ENCODE assay signal across 20 cellular contexts in genomic region chr6:54308240-54308639, GRCh38. TPM values are rescaled to one million over a fixed set of nuclear protein-coding genes. Genes with fewer than 3 reads are reported as not detected.
DNase-seq lines count a peak whose midpoint lies in the region; ATAC-seq lines count a peak whose summit lies in the region.
"Had no signal": no experiment of that assay in that cellular context is flagged by ENCODE, and none has a peak within 500 bp of the region (broad histone marks: within the 10 kb centered on the region; RNA-seq: fewer than 3 reads in every experiment).

Gene TINAG (plus strand): TSS chr6:54308441. CDS start chr6:54308551, 110 bp downstream.

- H3K9me3 Mint-ChIP-seq in stimulated activated effector memory CD8-positive, alpha-beta T cell treated with anti-CD3 and anti-CD28 coated beads, Interleukin-12 subunit alpha, Interleukin-12 subunit beta, amount 100 ng/mL, for 72 hours = peaks cover 14% of the 10 kb centered on the region
- no peaks in the 10 kb centered on the region for H3K9me3 Mint-ChIP-seq in activated naive CD4-positive, alpha-beta T cell treated with anti-CD3 and anti-CD28 coated beads for 36 hours

- no peaks in the 10 kb centered on the region for H3K36me3 Mint-ChIP-seq in stimulated activated effector memory CD8-positive, alpha-beta T cell treated with anti-CD3 and anti-CD28 coated beads, Interleukin-12 subunit alpha, Interleukin-12 subunit beta, amount 100 ng/mL, for 72 hours
- no peaks in the 10 kb centered on the region for H3K36me3 Mint-ChIP-seq in activated naive CD4-positive, alpha-beta T cell treated with anti-CD3 and anti-CD28 coated beads for 36 hours (ENCODE audit: low read depth)
- H3K36me3 Mint-ChIP-seq: activated naive CD8-positive, alpha-beta T cell had no signal

- intact Hi-C loops in activated naive CD4-positive, alpha-beta T cell treated with anti-CD3 and anti-CD28 coated beads for 36 hours (cut with micrococcal nuclease) = no loop called here

- no peaks in the 10 kb centered on the region for H3K27me3 Mint-ChIP-seq in activated naive CD4-positive, alpha-beta T cell treated with anti-CD3 and anti-CD28 coated beads for 36 hours (ENCODE audit: low read depth)
- H3K27me3 Mint-ChIP-seq: activated naive CD8-positive, alpha-beta T cell had no signal

- H3K4me1 ChIP-seq in mesenchymal stem cell (ENCODE audit: control insufficient read depth, insufficient read depth, low read depth, low read length) = peaks cover 1% of the 10 kb centered on the region
- H3K4me1 ChIP-seq: BE2C, gastrocnemius medialis, tibial nerve had no signal

- no peak within 1 kb of the TSS for H4K8ac ChIP-seq in mesenchymal stem cell (ENCODE audit: low read length)

- CTCF ChIA-PET in activated naive CD4-positive, alpha-beta T cell treated with anti-CD3 and anti-CD28 coated beads for 36 hours (lab: Charles Lee) = no interaction called here

- H2BK120ac ChIP-seq in mesenchymal stem cell (ENCODE audit: low read depth, low read length) = no peak within 1 kb of the TSS

- no peak within 1 kb of the TSS for H2BK12ac ChIP-seq in mesenchymal stem cell (ENCODE audit: low read length in 2 of 2)

- H4K91ac ChIP-seq in mesenchymal stem cell (ENCODE audit: low read length) = no peak within 1 kb of the TSS

- no peak within 1 kb of the TSS for H3K4me3 ChIP-seq in mesenchymal stem cell (ENCODE audit: insufficient read depth in 1 of 2, low read depth in 1 of 2, low read length in 2 of 2)
- H3K4me3 ChIP-seq: gastrocnemius medialis, tibial nerve had no signal

- no CpG with 5 or more reads among the region's 2 CpGs for WGBS in mesenchymal stem cell

- H3K27me3 ChIP-seq in mesenchymal stem cell (ENCODE audit: control insufficient read depth in 1 of 2, insufficient read depth in 1 of 2, low read length in 2 of 2) = no peaks in the 10 kb centered on the region
- H3K27me3 ChIP-seq: BE2C, gastrocnemius medialis, tibial nerve had no signal

- H3K79me1 ChIP-seq in mesenchymal stem cell (replicated peaks; ENCODE audit: low read length, poor library complexity, severe bottlenecking) = peaks cover 5% of the 10 kb centered on the region

- DNase-seq in mesenchymal stem cell = no peak
- no peak for DNase-seq in EL
- DNase-seq in midbrain (lab: John Stamatoyannopoulos, UW) = no peak
- no peak for DNase-seq in stimulated activated effector memory CD8-positive, alpha-beta T cell treated with anti-CD3 and anti-CD28 coated beads, Interleukin-12 subunit alpha, Interleukin-12 subunit beta, amount 100 ng/mL, for 72 hours (ENCODE audit: low spot score in 2 of 2)
- DNase-seq in activated naive CD4-positive, alpha-beta T cell treated with anti-CD3 and anti-CD28 coated beads for 36 hours = no peak
- DNase-seq: activated CD4-positive, CD25-positive, alpha-beta regulatory T cell treated with anti-CD3 and anti-CD28 coated beads, Interleukin-2, amount 50 U/mL, for 72 hours; BE2C; gastrocnemius medialis; NCI-H187; NCI-H69 had no signal

- no peak within 1 kb of the TSS for H3K4ac ChIP-seq in mesenchymal stem cell (ENCODE audit: low read depth in 1 of 2, low read length in 2 of 2)

- no peak within 1 kb of the TSS for H3K27ac Mint-ChIP-seq in stimulated activated effector memory CD8-positive, alpha-beta T cell treated with anti-CD3 and anti-CD28 coated beads, Interleukin-12 subunit alpha, Interleukin-12 subunit beta, amount 100 ng/mL, for 72 hours
- H3K27ac Mint-ChIP-seq in activated naive CD4-positive, alpha-beta T cell treated with anti-CD3 and anti-CD28 coated beads for 36 hours = no peak within 1 kb of the TSS
- H3K27ac Mint-ChIP-seq: activated naive CD8-positive, alpha-beta T cell had no signal

- no peak within 1 kb of the TSS for H3K9ac ChIP-seq in mesenchymal stem cell (ENCODE audit: low read length)

- H3K36me3 ChIP-seq in mesenchymal stem cell (ENCODE audit: control insufficient read depth in 1 of 2, insufficient read depth in 2 of 2, low read depth in 1 of 2, low read length in 2 of 2) = no peaks in the 10 kb centered on the region
- H3K36me3 ChIP-seq: BE2C, gastrocnemius medialis, tibial nerve had no signal

- no peak within 1 kb of the TSS for H3K18ac ChIP-seq in mesenchymal stem cell (ENCODE audit: low read depth in 1 of 2, low read length in 2 of 2)

- H2AK5ac ChIP-seq in mesenchymal stem cell (ENCODE audit: low read length, severe bottlenecking) = peak within 1 kb of the TSS; percentile 74

- H2AFZ ChIP-seq in mesenchymal stem cell (ENCODE audit: low read depth, low read length) = no peak within 1 kb of the TSS

- no peak within 1 kb of the TSS for H3K4me3 Mint-ChIP-seq in stimulated activated effector memory CD8-positive, alpha-beta T cell treated with anti-CD3 and anti-CD28 coated beads, Interleukin-12 subunit alpha, Interleukin-12 subunit beta, amount 100 ng/mL, for 72 hours
- H3K4me3 Mint-ChIP-seq in activated naive CD4-positive, alpha-beta T cell treated with anti-CD3 and anti-CD28 coated beads for 36 hours = no peak within 1 kb of the TSS
- H3K4me3 Mint-ChIP-seq: activated naive CD8-positive, alpha-beta T cell had no signal

- H3K23ac ChIP-seq in mesenchymal stem cell (ENCODE audit: low read length in 2 of 2) = no peak within 1 kb of the TSS

- no peak within 1 kb of the TSS for H2BK15ac ChIP-seq in mesenchymal stem cell (ENCODE audit: low read depth, poor library complexity, severe bottlenecking)

- no peak within 1 kb of the TSS for H2BK5ac ChIP-seq in mesenchymal stem cell (ENCODE audit: low read depth, low read length, poor library complexity, severe bottlenecking)

- no peaks in the 10 kb centered on the region for H3K9me3 ChIP-seq in mesenchymal stem cell (ENCODE audit: control insufficient read depth, low read length)
- H3K9me3 ChIP-seq: BE2C, gastrocnemius medialis, tibial nerve had no signal

- no peaks in the 10 kb centered on the region for H3K4me1 Mint-ChIP-seq in stimulated activated effector memory CD8-positive, alpha-beta T cell treated with anti-CD3 and anti-CD28 coated beads, Interleukin-12 subunit alpha, Interleukin-12 subunit beta, amount 100 ng/mL, for 72 hours
- H3K4me1 Mint-ChIP-seq in activated naive CD4-positive, alpha-beta T cell treated with anti-CD3 and anti-CD28 coated beads for 36 hours (ENCODE audit: low read depth) = no peaks in the 10 kb centered on the region

- H3K4me2 ChIP-seq in mesenchymal stem cell (ENCODE audit: low read length, poor library complexity, severe bottlenecking) = peak within 1 kb of the TSS; percentile 38

- ATAC-seq in GM18517 (IDR thresholded peaks at IDR 0.05; ENCODE audit: unreplicated experiment) = peak; percentile 52
- peak; percentile 44 for ATAC-seq in GM21786 (IDR thresholded peaks at IDR 0.05; ENCODE audit: unreplicated experiment)
- peak; percentile 48 for ATAC-seq in HG03432 (IDR thresholded peaks at IDR 0.05; ENCODE audit: unreplicated experiment)
- no peak for ATAC-seq in stimulated activated effector memory CD8-positive, alpha-beta T cell treated with anti-CD3 and anti-CD28 coated beads, Interleukin-12 subunit alpha, Interleukin-12 subunit beta, amount 100 ng/mL, for 72 hours
- ATAC-seq: gastrocnemius medialis had no signal

- H3K27ac ChIP-seq in mesenchymal stem cell (ENCODE audit: low read length, poor library complexity, severe bottlenecking) = peak within 1 kb of the TSS; percentile 89
- H3K27ac ChIP-seq: gastrocnemius medialis, RWPE1 had no signal

- H3K14ac ChIP-seq in mesenchymal stem cell (ENCODE audit: low read length in 2 of 2) = no peak within 1 kb of the TSS

RNA-seq across cellular contexts. Expression of gene TINAG, which starts in this region (rescaled TPM):
- not detected for polyA plus RNA-seq in mesenchymal stem cell (2013, experiment 1 of 2)
- polyA plus RNA-seq in mesenchymal stem cell (2013, experiment 2 of 2) = not detected
- total RNA-seq in activated naive CD4-positive, alpha-beta T cell treated with anti-CD3 and anti-CD28 coated beads for 36 hours = not detected
- total RNA-seq: bronchial epithelial cell; Daoy; osteocyte; T-helper 1 cell treated with Interleukin-12 subunit alpha and Interleukin-12 subunit beta and Interleukin-4 antibody, amounts not matched to agents 30 ng/mL and 1 ng/mL, for 36 hours had no signal
